ENCODE assay signal across 8 cellular contexts in the genomic region with DNA sequence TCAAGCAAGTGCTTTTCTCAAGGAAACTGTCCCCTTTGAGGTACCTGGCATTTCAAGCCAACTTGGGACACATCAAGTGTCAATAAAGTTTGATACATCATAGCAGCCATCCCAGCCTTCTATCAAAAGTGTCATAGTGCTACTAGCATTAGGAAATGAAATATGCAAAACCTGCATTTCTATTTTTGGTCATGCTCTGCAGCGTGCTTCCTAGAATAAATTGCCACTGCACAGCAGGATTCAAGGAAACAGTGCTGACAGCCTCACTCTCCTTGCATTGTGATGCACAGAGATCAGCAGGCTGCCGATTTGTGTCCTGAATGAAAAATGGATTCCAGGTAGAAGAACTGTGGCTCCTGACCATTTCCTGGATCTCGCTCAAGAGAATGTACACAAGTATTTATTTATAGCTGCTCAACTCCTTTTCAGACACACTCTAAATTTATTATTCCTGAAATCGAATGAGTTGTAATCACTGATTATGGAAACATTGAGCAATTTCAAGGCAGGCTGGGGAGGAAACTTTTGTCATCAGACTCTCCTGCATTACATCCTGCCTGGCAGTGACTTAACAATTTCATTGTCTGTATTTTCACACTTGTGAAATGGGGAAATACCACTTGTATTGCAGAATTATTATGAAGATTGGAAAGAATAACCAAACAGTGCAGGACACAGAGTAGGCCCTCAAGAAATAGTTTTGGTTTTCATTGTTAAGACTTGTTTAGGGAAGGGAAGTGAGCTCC.
DNase-seq lines count a peak whose midpoint lies in the region; ATAC-seq lines count a peak whose summit lies in the region.

No MANE protein-coding gene starts in this region.

- H3K9ac ChIP-seq in iPS-20b (ENCODE audit: low read depth, low read length): peak overlapping the region; percentile 32; the same call in 1 of the 2 replicates

- peaks cover 32% of the 10 kb centered on the region for H3K4me1 Mint-ChIP-seq in activated T-helper 2 cell treated with anti-CD3 and anti-CD28 coated beads, Interferon-gamma antibody, Interleukin-2, Interleukin-4, amounts not matched to agents 10 μg/mL and 5 μg/mL and 100 μg/mL, durations not matched to agents 14 hours and 24 hours and 36 hours (ENCODE audit: low read depth)

- no peaks in the 10 kb centered on the region for H3K27me3 Mint-ChIP-seq in activated T-helper 2 cell treated with anti-CD3 and anti-CD28 coated beads, Interferon-gamma antibody, Interleukin-2, Interleukin-4, amounts not matched to agents 10 μg/mL and 5 μg/mL and 100 μg/mL, durations not matched to agents 14 hours and 24 hours and 36 hours (ENCODE audit: low read depth)

- H3K36me3 Mint-ChIP-seq in activated T-helper 2 cell treated with anti-CD3 and anti-CD28 coated beads, Interferon-gamma antibody, Interleukin-2, Interleukin-4, amounts not matched to agents 10 μg/mL and 5 μg/mL and 100 μg/mL, durations not matched to agents 14 hours and 24 hours and 36 hours (ENCODE audit: low read depth): peaks cover 3% of the 10 kb centered on the region

- ATAC-seq in HG02885 (IDR thresholded peaks at IDR 0.05; ENCODE audit: poor library complexity, unreplicated experiment) (peak; percentile 36), GM21619 (IDR thresholded peaks at IDR 0.05; ENCODE audit: unreplicated experiment) (no peak), GM21367 (IDR thresholded peaks at IDR 0.05; ENCODE audit: unreplicated experiment) (no peak)

- H3K27me3 ChIP-seq in iPS-20b (ENCODE audit: insufficient read depth, low read length): no peaks in the 10 kb centered on the region

- H3K9me3 Mint-ChIP-seq in activated T-helper 2 cell treated with anti-CD3 and anti-CD28 coated beads, Interferon-gamma antibody, Interleukin-2, Interleukin-4, amounts not matched to agents 10 μg/mL and 5 μg/mL and 100 μg/mL, durations not matched to agents 14 hours and 24 hours and 36 hours: peaks cover 18% of the 10 kb centered on the region

- no peaks in the 10 kb centered on the region for H3K36me3 ChIP-seq in iPS-20b (ENCODE audit: insufficient read depth, low read depth, low read length)

- H3K4me3 Mint-ChIP-seq in activated T-helper 2 cell treated with anti-CD3 and anti-CD28 coated beads, Interferon-gamma antibody, Interleukin-2, Interleukin-4, amounts not matched to agents 10 μg/mL and 5 μg/mL and 100 μg/mL, durations not matched to agents 14 hours and 24 hours and 36 hours (ENCODE audit: low read depth): no peak overlapping the region

- peak overlapping the region; percentile 60 for H3K27ac Mint-ChIP-seq in activated T-helper 2 cell treated with anti-CD3 and anti-CD28 coated beads, Interferon-gamma antibody, Interleukin-2, Interleukin-4, amounts not matched to agents 10 μg/mL and 5 μg/mL and 100 μg/mL, durations not matched to agents 14 hours and 24 hours and 36 hours

- H3K9me3 ChIP-seq in iPS-20b (ENCODE audit: insufficient read depth, low read depth, low read length): peaks cover 16% of the 10 kb centered on the region

- DNase-seq in A172 (ENCODE audit: low spot score) (peak; percentile 39), DMS79 treated with DMSO at 0.1 percent for 48 hours (lab: John Stamatoyannopoulos, UW) (no peak), NCI-H748 (lab: John Stamatoyannopoulos, UW; ENCODE audit: unreplicated experiment) (no peak)
- DNase-seq in activated T-helper 2 cell treated with anti-CD3 and anti-CD28 coated beads, Interferon-gamma antibody, Interleukin-2, Interleukin-4, amounts not matched to agents 10 μg/mL and 5 μg/mL and 100 μg/mL, durations not matched to agents 14 hours and 24 hours and 36 hours (ENCODE audit: low spot score): no peak

- H3K27ac ChIP-seq in iPS-20b (ENCODE audit: low read length): peak overlapping the region; percentile 37

- no peak overlapping the region for H3K4me3 ChIP-seq in iPS-20b (ENCODE audit: low read length)

- intact Hi-C loops in activated T-helper 2 cell treated with anti-CD3 and anti-CD28 coated beads, Interferon-gamma antibody, Interleukin-2, Interleukin-4, amounts not matched to agents 10 μg/mL and 5 μg/mL and 100 μg/mL, durations not matched to agents 14 hours and 24 hours and 36 hours (cut with micrococcal nuclease): loop anchor here (2.0 to 5.0 kb wide), 4 partner anchors 67 to 345 kb away; no protein-coding TSS in a partner anchor

- peaks cover 33% of the 10 kb centered on the region for H3K4me1 ChIP-seq in iPS-20b (ENCODE audit: insufficient read depth, low read length)
